30 cellular contexts compared by ENCODE assay signal in genomic region chr20:2112910-2113309, GRCh38.
"Had no signal": no experiment of that assay in that cellular context is flagged by ENCODE, and none has a peak within 500 bp of the region (broad histone marks: within the 10 kb centered on the region; RNA-seq: fewer than 3 reads in every experiment).

No MANE protein-coding gene starts in this region.

- H3K27ac ChIP-seq: gastrocnemius medialis, pancreas, prostate gland, tibial nerve had no signal

- H3K27me3 ChIP-seq: gastrocnemius medialis, pancreas, sigmoid colon, tibial nerve had no signal

- FAIRE-seq: keratinocyte, pancreas, small intestine had no signal

- H3K27ac Mint-ChIP-seq: activated T-cell treated with anti-CD3 and anti-CD28 coated beads, Interleukin-2, amount 50 U/mL, for 72 hours; T-cell; T-helper 2 cell treated with Interferon-gamma antibody and Interleukin-4, amounts not matched to agents 5 μg/mL and 100 μg/mL, for 36 hours had no signal

- H3K36me3 ChIP-seq: prostate gland had no signal

- H3K9me3 Mint-ChIP-seq: activated T-cell treated with anti-CD3 and anti-CD28 coated beads, Interleukin-2, amount 50 U/mL, for 72 hours; central memory CD8-positive, alpha-beta T cell; naive thymus-derived CD4-positive, alpha-beta T cell; neural crest cell; T-cell; T-helper 2 cell treated with Interferon-gamma antibody and Interleukin-4, amounts not matched to agents 5 μg/mL and 100 μg/mL, for 36 hours had no signal

- H3K4me3 Mint-ChIP-seq: activated naive CD8-positive, alpha-beta T cell; activated T-cell treated with anti-CD3 and anti-CD28 coated beads, Interleukin-2, amount 50 U/mL, for 72 hours; central memory CD8-positive, alpha-beta T cell; neural crest cell; T-helper 2 cell treated with Interferon-gamma antibody and Interleukin-4, amounts not matched to agents 5 μg/mL and 100 μg/mL, for 36 hours had no signal

- DNase-seq: activated CD4-positive, alpha-beta T cell treated with anti-CD3 and anti-CD28 coated beads for 48 hours; activated CD4-positive, alpha-beta T cell treated with anti-CD3 and anti-CD28 coated beads, Interleukin-2, amount 50 U/mL, for 48 hours; activated CD4-positive, CD25-positive, alpha-beta regulatory T cell; activated CD8-positive, alpha-beta memory T cell treated with anti-CD3 and anti-CD28 coated beads, Interleukin-2, amount 50 U/mL, for 48 hours; activated effector memory CD4-positive, alpha-beta T cell treated with Interleukin-2 at 50 U/mL for 16 hours; activated naive CD4-positive, alpha-beta T cell treated with Interleukin-2 at 50 U/mL for 16 hours; activated T-cell treated with anti-CD3 and anti-CD28 coated beads, Interleukin-2, amount 50 U/mL, for 72 hours; anterior cingulate cortex; dermis blood vessel endothelial cell; effector memory CD4-positive, alpha-beta T cell; gastrocnemius medialis; glutamatergic neuron; left cardiac atrium; midbrain; naive thymus-derived CD4-positive, alpha-beta T cell; nucleus accumbens; pancreas; retina; sigmoid colon; small intestine; stimulated activated CD4-positive, alpha-beta T cell treated with anti-CD3 and anti-CD28 coated beads, Interleukin-4, amount 100 ng/mL, for 24 hours; stimulated activated naive CD4-positive, alpha-beta T cell; T-cell had no signal

- H3K4me3 ChIP-seq: gastrocnemius medialis, pancreas, prostate gland, sigmoid colon, tibial nerve had no signal

- ATAC-seq: gastrocnemius medialis; left cardiac atrium; naive thymus-derived CD4-positive, alpha-beta T cell; pancreas; T-cell had no signal

- H3K9me3 ChIP-seq: gastrocnemius medialis, pancreas, prostate gland, sigmoid colon, tibial nerve had no signal
